In genomic region chr2:239934571-239935171, GRCh38 we compare ENCODE assay signal across 8 cellular contexts.
DNase-seq lines count a peak whose midpoint lies in the region; ATAC-seq and TF ChIP-seq lines count a peak whose summit lies in the region.

No MANE protein-coding gene starts in this region.

- peak; percentile 47; the same call in 1 of the 2 replicates for TF ChIP-seq RAD21 in HCT116 (IDR thresholded peaks at IDR 0.05; ENCODE audit: low read depth)

- no peak overlapping the region for H3K4me2 ChIP-seq in HCT116 (ENCODE audit: low read length)
- no peak overlapping the region for H3K4me2 ChIP-seq in trophoblast cell (ENCODE audit: low read length)

- ATAC-seq in HCT116 (peak; percentile 85), HG03520 (IDR thresholded peaks at IDR 0.05; ENCODE audit: unreplicated experiment) (no peak)

- no peak overlapping the region for H3K4ac ChIP-seq in trophoblast cell (ENCODE audit: low read depth, low read length)

- H3K27ac ChIP-seq in HCT116 (ENCODE audit: low read depth, low read length) (no peak overlapping the region), trophoblast cell (ENCODE audit: low read depth, low read length) (no peak overlapping the region)

- WGBS in trophoblast cell (ENCODE audit: extremely low coverage, insufficient coverage, insufficient read length) = no CpG with 5 or more reads among the region's 19 CpGs

- no TSS peak for BruUV-seq in HCT116 (replicated peaks; lab: Mats Ljungman, UMichigan)

- POLR2A ChIA-PET in HCT116 (lab: Charles Lee) = no interaction called here

- H2AK5ac ChIP-seq in trophoblast cell (ENCODE audit: low read length) = no peak overlapping the region

- RAD21 ChIA-PET in HCT116 (lab: Charles Lee; ENCODE audit: low non-redundant PET in 1 of 2, low total read pairs in 2 of 2, uncharacterized antibody in 2 of 2, unreplicated experiment in 2 of 2) = interaction anchor here in 1 of 2 experiments (0.6 kb wide), 1 partner anchor 127 kb away, joined by 3 read pairs; no protein-coding TSS in a partner anchor

- DNase-seq in AG09319 (ENCODE audit: extremely low read depth, low read depth) (no peak), HCT116 (ENCODE audit: low read depth, low spot score) (peak; percentile 38), RPMI7951 (ENCODE audit: low read depth) (peak; percentile 14), glomerular visceral epithelial cell (ENCODE audit: extremely low spot score) (peak; percentile 13), trophoblast cell (peak; percentile 36 to 60), MV-4-11 (lab: John Stamatoyannopoulos, UW) (no peak)
- DNase-seq in activated effector memory CD4-positive, alpha-beta T cell treated with anti-CD3 and anti-CD28 coated beads, Interleukin-2, amount 50 U/mL, for 16 hours = peak; percentile 83

- TF ChIP-seq CTCF in AG09319 (IDR thresholded peaks at IDR 0.05; ENCODE audit: low read depth, low read length) (peak; percentile 54), HCT116 (IDR thresholded peaks at IDR 0.05 in 2 of 3, conservative IDR thresholded peaks at IDR 0.05 in 1 of 3; ENCODE audit: borderline replicate concordance in 1 of 3, insufficient read depth in 1 of 3, low read depth in 2 of 3, low read length in 2 of 3) (peak; percentile 29 to 86 (median 85); a peak in 4 of 6 replicates)

- no peaks in the 10 kb centered on the region for H4K20me1 ChIP-seq in HCT116 (ENCODE audit: insufficient read depth)

- no peak overlapping the region for H2BK120ac ChIP-seq in trophoblast cell (ENCODE audit: insufficient read depth, low read length, poor library complexity)

- H3K79me1 ChIP-seq in trophoblast cell (ENCODE audit: low read length) = no peaks in the 10 kb centered on the region

- no peak overlapping the region for H4K12ac ChIP-seq in trophoblast cell (ENCODE audit: low read depth, low read length)

- H3K14ac ChIP-seq in trophoblast cell (ENCODE audit: low read length) = no peak overlapping the region

- H3K4me1 ChIP-seq in HCT116 (ENCODE audit: control insufficient read depth in 1 of 2, insufficient read depth in 2 of 2, low read length in 2 of 2) (no peaks in the 10 kb centered on the region), trophoblast cell (ENCODE audit: control insufficient read depth in 1 of 2, insufficient read depth in 2 of 2, low read length in 2 of 2) (no peaks in the 10 kb centered on the region)

- H2BK5ac ChIP-seq in trophoblast cell (ENCODE audit: low read depth, low read length, poor library complexity) = no peak overlapping the region

- intact Hi-C loops in HCT116 (cut with micrococcal nuclease) = no loop called here

- H3K36me3 ChIP-seq in HCT116 (ENCODE audit: control insufficient read depth in 1 of 2, insufficient read depth in 2 of 2, low read length in 2 of 2) (no peaks in the 10 kb centered on the region), trophoblast cell (ENCODE audit: control insufficient read depth in 1 of 2, insufficient read depth in 2 of 2, low read length in 2 of 2) (no peaks in the 10 kb centered on the region)

- H3K4me3 ChIP-seq in HCT116 (replicated peaks in 1 of 2; ENCODE audit: low read depth in 1 of 2, low read length in 2 of 2) (no peak overlapping the region), trophoblast cell (ENCODE audit: low read depth, low read length) (no peak overlapping the region)

- H3K23ac ChIP-seq in trophoblast cell (ENCODE audit: low read length) = no peak overlapping the region

- no peaks in the 10 kb centered on the region for H3K27me3 ChIP-seq in HCT116 (ENCODE audit: insufficient read depth, low read length)
- no peaks in the 10 kb centered on the region for H3K27me3 ChIP-seq in trophoblast cell (ENCODE audit: insufficient read depth, low read length)

- H3K18ac ChIP-seq in trophoblast cell (ENCODE audit: low read length) = no peak overlapping the region

- H3K9me3 ChIP-seq in HCT116 (ENCODE audit: control insufficient read depth in 1 of 2, insufficient read depth in 1 of 2, low read depth in 1 of 2, low read length in 2 of 2) (no peaks in the 10 kb centered on the region), trophoblast cell (ENCODE audit: insufficient read depth, low read depth, low read length) (peaks cover 4% of the 10 kb centered on the region)

- CTCF ChIA-PET in HCT116 (lab: Charles Lee) = interaction anchor here (0.7 to 1.4 kb wide), 7 partner anchors 9 to 79 kb away, joined by 3 to 6 read pairs (median 3); no protein-coding TSS in a partner anchor

- no peak overlapping the region for H2AFZ ChIP-seq in HCT116 (ENCODE audit: low read depth, low read length, poor library complexity, severe bottlenecking)
- H2AFZ ChIP-seq in trophoblast cell (ENCODE audit: insufficient read depth, low read length, poor library complexity) = no peak overlapping the region

- H3K79me2 ChIP-seq in HCT116 (ENCODE audit: insufficient read depth, low read length) (no peaks in the 10 kb centered on the region), trophoblast cell (ENCODE audit: control insufficient read depth, insufficient read depth, low read length, poor library complexity) (no peaks in the 10 kb centered on the region)

- H4K91ac ChIP-seq in trophoblast cell (ENCODE audit: low read depth, low read length) = no peak overlapping the region

- no peak overlapping the region for H2BK12ac ChIP-seq in trophoblast cell (ENCODE audit: low read length)

- H3K9ac ChIP-seq in HCT116 (ENCODE audit: low read length) (no peak overlapping the region), trophoblast cell (ENCODE audit: low read length) (no peak overlapping the region)

- no peaks in the 10 kb centered on the region for H3K9me2 ChIP-seq in HCT116 (ENCODE audit: insufficient read depth)

- no peak for TF ChIP-seq POLR2A in HCT116 (IDR thresholded peaks at IDR 0.05; ENCODE audit: borderline replicate concordance, extremely low read depth, insufficient read depth, insufficient read length)

- H4K8ac ChIP-seq in trophoblast cell (ENCODE audit: low read depth, low read length) = no peak overlapping the region

TF ChIP-seq in HCT116, 20 proteins besides CTCF, POLR2A, EP300 and RAD21:
- TF ChIP-seq, protein P1, sequence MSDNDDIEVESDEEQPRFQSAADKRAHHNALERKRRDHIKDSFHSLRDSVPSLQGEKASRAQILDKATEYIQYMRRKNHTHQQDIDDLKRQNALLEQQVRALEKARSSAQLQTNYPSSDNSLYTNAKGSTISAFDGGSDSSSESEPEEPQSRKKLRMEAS (IDR thresholded peaks at IDR 0.05) = 0 out of 2 replicates have a peak, but pooled peaks have one; percentile 33
- TF ChIP-seq ELF1 (IDR thresholded peaks at IDR 0.05; ENCODE audit: borderline replicate concordance, low read depth) = no peak

Comparison
In these comparisons a context has a peak if more than half of its experiments do, and no peak if none do; other contexts are left out.
1. DNase-seq: peak in HCT116 (single experiment), RPMI7951 (single experiment), activated effector memory CD4-positive, alpha-beta T cell treated with anti-CD3 and anti-CD28 coated beads, Interleukin-2, amount 50 U/mL, for 16 hours (single experiment), glomerular visceral epithelial cell (single experiment) and trophoblast cell (2 of 2); none in AG09319 (single experiment) and MV-4-11 (single experiment).